ENCODE assay signal across 16 cellular contexts in the genomic region with DNA sequence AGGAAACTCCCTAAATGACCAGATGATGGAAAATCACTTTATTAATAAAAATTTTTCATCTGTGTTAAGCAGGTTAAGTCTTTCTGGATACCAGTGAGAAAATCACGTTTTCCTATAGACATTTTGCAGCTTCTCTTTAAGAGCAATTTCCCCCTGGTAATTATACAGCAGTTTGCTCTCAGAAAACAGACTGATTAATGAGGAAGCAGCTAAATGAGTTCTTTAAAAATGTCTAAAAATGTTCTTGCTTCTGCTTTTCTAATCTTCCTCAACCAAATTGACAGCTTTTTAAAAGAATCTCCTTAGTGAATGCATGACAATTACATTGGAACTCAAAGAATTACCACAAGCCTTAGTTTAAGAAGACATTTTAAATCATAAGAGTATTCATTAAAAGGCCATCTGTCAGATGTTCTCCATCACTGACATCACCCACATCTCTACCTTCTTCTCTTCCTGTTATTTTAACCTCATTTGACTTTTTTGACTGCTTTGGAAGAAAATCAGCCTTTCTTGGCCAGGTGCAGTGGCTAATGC.
"Had no signal": no experiment of that assay in that cellular context is flagged by ENCODE, and none has a peak within 500 bp of the region (broad histone marks: within the 10 kb centered on the region; RNA-seq: fewer than 3 reads in every experiment).

No MANE protein-coding gene starts in this region.

- H3K4me3 ChIP-seq: body of pancreas, heart right ventricle, left ventricle myocardium inferior, smooth muscle cell had no signal

- H3K4me2 ChIP-seq: smooth muscle cell had no signal

- H3K27ac ChIP-seq: body of pancreas, left ventricle myocardium inferior had no signal

- H3K4me1 ChIP-seq: body of pancreas, left ventricle myocardium inferior had no signal

- H3K27me3 ChIP-seq: body of pancreas, heart right ventricle had no signal

- DNase-seq: activated B cell treated with CpG ODN at 0.5 μM for 24 hours; activated CD4-positive, alpha-beta T cell treated with anti-CD3 and anti-CD28 coated beads, Interleukin-2, amount 10 ng/mL, durations not matched to agents 7 days and 5 days; activated naive CD4-positive, alpha-beta T cell treated with anti-CD3 and anti-CD28 coated beads, Interleukin-2, amount 50 U/mL, for 16 hours; activated T-cell treated with anti-CD3 and anti-CD28 coated beads for 4 hours; body of pancreas; cortex of kidney; effector memory CD4-positive, alpha-beta T cell; heart right ventricle; kidney; left ventricle myocardium inferior; nucleus accumbens; right cardiac atrium; T1000 had no signal

- ATAC-seq: body of pancreas; heart right ventricle; natural killer cell treated with Interleukin-12 subunit alpha and Interleukin-12 subunit beta and Interleukin-15 and Interleukin-18, amount 100 ng/mL, for 72 hours; right cardiac atrium; stimulated activated memory B cell treated with anti-CD40 and anti-IgM and Interleukin-4, amounts not matched to agents 10 μg/mL and 1 μg/mL and 100 μg/mL, for 72 hours had no signal
